ENCODE assay signal across 16 cellular contexts in genomic region chr1:226481133-226481532, GRCh38.
DNase-seq lines count a peak whose midpoint lies in the region; ATAC-seq, FAIRE-seq and TF ChIP-seq lines count a peak whose summit lies in the region.
"Had no signal": no experiment of that assay in that cellular context is flagged by ENCODE, and none has a peak within 500 bp of the region (broad histone marks: within the 10 kb centered on the region; RNA-seq: fewer than 3 reads in every experiment).

No MANE protein-coding gene starts in this region.

- no peaks in the 10 kb centered on the region for H3F3A ChIP-seq in GM23338 (replicated peaks; ENCODE audit: low read depth)

- H3K4me1 ChIP-seq in GM23338 (ENCODE audit: insufficient read depth) (no peaks in the 10 kb centered on the region), small intestine (ENCODE audit: control insufficient read depth in 2 of 2, insufficient read depth in 1 of 2, low read depth in 1 of 2, low read length in 1 of 2) (peaks cover 0 to 2% of the 10 kb centered on the region in 2 donors)
- H3K4me1 ChIP-seq: BE2C had no signal

- no peaks in the 10 kb centered on the region for H3K9me3 ChIP-seq in small intestine (ENCODE audit: control insufficient read depth, low read depth)
- H3K9me3 ChIP-seq: BE2C had no signal

- TF ChIP-seq CTCF in GM23338 (conservative IDR thresholded peaks at IDR 0.05; ENCODE audit: low read depth in 2 of 2), result no peak
- no peak for TF ChIP-seq CTCF in natural killer cell (IDR thresholded peaks at IDR 0.05)

- H3K27me3 Mint-ChIP-seq in GM23338 (ENCODE audit: insufficient read depth, low read depth, poor library complexity) (peaks cover 4% of the 10 kb centered on the region), natural killer cell (ENCODE audit: low read depth in 2 of 2) (peaks cover 9 to 53% of the 10 kb centered on the region in 2 donors)

- WGBS in small intestine, 3 donors, result 19 to 39% (median 25%) methylated on average over 4 of the region's 4 CpGs

- H3K9me3 Mint-ChIP-seq in GM23338, result no peaks in the 10 kb centered on the region
- H3K9me3 Mint-ChIP-seq in natural killer cell, result no peaks in the 10 kb centered on the region
- H3K9me3 Mint-ChIP-seq: CD14-positive monocyte; CD8-positive, alpha-beta memory T cell had no signal

- no peak overlapping the region for H3K4me3 ChIP-seq in GM23338
- H3K4me3 ChIP-seq in small intestine (ENCODE audit: low read depth in 1 of 2, low read length in 2 of 2), result no peak overlapping the region
- no peak overlapping the region for H3K4me3 ChIP-seq in H7 (ENCODE audit: insufficient read depth, low read depth, low read length)
- H3K4me3 ChIP-seq: GM12878 had no signal

- H3K4me1 Mint-ChIP-seq in GM23338, result no peaks in the 10 kb centered on the region; the same call in 2 of the 3 replicates
- H3K4me1 Mint-ChIP-seq in natural killer cell, result no peaks in the 10 kb centered on the region

- H3K4me2 ChIP-seq in GM23338, result no peak overlapping the region

- H3K4me3 Mint-ChIP-seq in GM23338 (no peak overlapping the region), natural killer cell (no peak overlapping the region)
- H3K4me3 Mint-ChIP-seq: CD14-positive monocyte; CD8-positive, alpha-beta memory T cell had no signal

- H3K36me3 Mint-ChIP-seq in GM23338 (ENCODE audit: low read depth) (no peaks in the 10 kb centered on the region), natural killer cell (no peaks in the 10 kb centered on the region)
- H3K36me3 Mint-ChIP-seq: CD14-positive monocyte; CD8-positive, alpha-beta memory T cell had no signal

- no peak for ATAC-seq in GM23338
- peak; percentile 28 for ATAC-seq in left lobe of liver
- no peak for ATAC-seq in HG03139 (IDR thresholded peaks at IDR 0.05; ENCODE audit: unreplicated experiment)
- no peak for ATAC-seq in natural killer cell
- ATAC-seq: GM12878 had no signal

- intact Hi-C loops in natural killer cell (cut with micrococcal nuclease), result no loop called here

- DNase-seq in NCI-H524 (lab: John Stamatoyannopoulos, UW) (peak; percentile 25 to 69), NCI-H524 treated with DMSO at 0.1 percent for 48 hours (lab: John Stamatoyannopoulos, UW) (no peak), GM23338 (ENCODE audit: low spot score) (no peak), left lobe of liver (ENCODE audit: low spot score) (no peak), small intestine (peak; percentile 61), natural killer cell (no peak), H7 (no peak)
- DNase-seq: BE2C; CD8-positive, alpha-beta memory T cell; DMS79 had no signal

- FAIRE-seq in small intestine (lab: Jason Lieb, UNC), result no peak
- FAIRE-seq: A204.1, GM12878, GM18507, H54 had no signal

- H4K20me1 ChIP-seq in GM23338 (replicated peaks; ENCODE audit: insufficient read depth), result no peaks in the 10 kb centered on the region

- H3K27ac ChIP-seq in GM23338 (ENCODE audit: low read depth) (no peak overlapping the region), small intestine (ENCODE audit: low read depth in 1 of 2, low read length in 1 of 2) (no peak overlapping the region)

- peak overlapping the region; percentile 23; the same call in 1 of the 2 replicates for H2AFZ ChIP-seq in GM23338

- H3K36me3 ChIP-seq in GM23338 (ENCODE audit: insufficient read depth), result no peaks in the 10 kb centered on the region
- no peaks in the 10 kb centered on the region for H3K36me3 ChIP-seq in small intestine (ENCODE audit: control insufficient read depth in 2 of 2, insufficient read depth in 2 of 2, low read length in 2 of 2)
- H3K36me3 ChIP-seq in H7 (replicated peaks; ENCODE audit: control insufficient read depth, insufficient read depth, low read length), result no peaks in the 10 kb centered on the region
- H3K36me3 ChIP-seq: BE2C had no signal

- H3K79me2 ChIP-seq in GM23338 (replicated peaks; ENCODE audit: insufficient read depth), result no peaks in the 10 kb centered on the region

- H3K27ac Mint-ChIP-seq in GM23338 (no peak overlapping the region), natural killer cell (no peak overlapping the region)
- H3K27ac Mint-ChIP-seq: CD14-positive monocyte; CD8-positive, alpha-beta memory T cell had no signal

- H3K9me2 ChIP-seq in GM23338 (ENCODE audit: insufficient read depth), result no peaks in the 10 kb centered on the region

- H3K27me3 ChIP-seq in GM23338 (ENCODE audit: insufficient read depth) (no peaks in the 10 kb centered on the region), small intestine (ENCODE audit: control insufficient read depth in 2 of 2, insufficient read depth in 2 of 2, low read length in 2 of 2) (no peaks in the 10 kb centered on the region), H7 (ENCODE audit: control insufficient read depth, insufficient read depth, low read length) (peaks cover 1% of the 10 kb centered on the region)

TF ChIP-seq in GM23338, 12 proteins besides CTCF, POLR2A, EP300 and RAD21 (continues in another document):
- no peak for TF ChIP-seq JUNB (IDR thresholded peaks at IDR 0.05; ENCODE audit: unreplicated experiment)
- TF ChIP-seq STAT1 (IDR thresholded peaks at IDR 0.05; ENCODE audit: unreplicated experiment), result no peak
- TF ChIP-seq CREB1 (CRISPR knock-in tag; IDR thresholded peaks at IDR 0.05; ENCODE audit: low read depth), result no peak
- TF ChIP-seq ZNF114 (CRISPR knock-in tag; IDR thresholded peaks at IDR 0.05), result no peak
- no peak for TF ChIP-seq REST (IDR thresholded peaks at IDR 0.05; ENCODE audit: unreplicated experiment)

Comparison
In these comparisons a context has a peak if more than half of its experiments do, and no peak if none do; other contexts are left out.
1. DNase-seq: peak in NCI-H524 (2 of 2) and small intestine (single experiment); none in NCI-H524 treated with DMSO at 0.1 percent for 48 hours (single experiment), GM23338 (single experiment), left lobe of liver (single experiment), natural killer cell (single experiment) and H7 (single experiment).